ENCODE assay signal across 12 cellular contexts in genomic region chr4:14165253-14165942, GRCh38.
DNase-seq lines count a peak whose midpoint lies in the region; ATAC-seq and TF ChIP-seq lines count a peak whose summit lies in the region.
"Had no signal": no experiment of that assay in that cellular context is flagged by ENCODE, and none has a peak within 500 bp of the region (broad histone marks: within the 10 kb centered on the region; RNA-seq: fewer than 3 reads in every experiment).

No MANE protein-coding gene starts in this region.

- H2AFZ ChIP-seq in PC-3 (ENCODE audit: low read length): no peak overlapping the region

- no peak for DNase-seq in effector memory CD8-positive, alpha-beta T cell
- no peak for DNase-seq in GF-D8 (lab: John Stamatoyannopoulos, UW)
- DNase-seq in MG63: no peak
- DNase-seq in PC-3: no peak
- no peak for DNase-seq in posterior vena cava (ENCODE audit: low spot score)
- DNase-seq: activated naive CD4-positive, alpha-beta T cell treated with anti-CD3 and anti-CD28 coated beads, Interleukin-2, amount 10 ng/mL, durations not matched to agents 7 days and 5 days; erythroblast; stimulated activated CD4-positive, alpha-beta T cell treated with anti-CD3 and anti-CD28 coated beads, Interleukin-4, amount 100 ng/mL, for 1 hour had no signal

- H3K27me3 Mint-ChIP-seq in effector memory CD8-positive, alpha-beta T cell: peaks cover 0 to 5% of the 10 kb centered on the region in 2 donors
- H3K27me3 Mint-ChIP-seq: activated naive CD4-positive, alpha-beta T cell treated with anti-CD3 and anti-CD28 coated beads, Interleukin-2, amount 10 ng/mL, durations not matched to agents 7 days and 5 days had no signal

- H3K4me2 ChIP-seq in PC-3 (ENCODE audit: low read length): no peak overlapping the region

- H3K27me3 ChIP-seq in MG63 (no peaks in the 10 kb centered on the region), PC-3 (ENCODE audit: low read length) (no peaks in the 10 kb centered on the region)

- no TSS peak for BruUV-seq in PC-3 (replicated peaks; lab: Mats Ljungman, UMichigan)

- H3K9me3 ChIP-seq in MG63 (no peaks in the 10 kb centered on the region), PC-3 (ENCODE audit: low read length) (no peaks in the 10 kb centered on the region)

- H4K20me1 ChIP-seq in PC-3 (ENCODE audit: low read length): no peaks in the 10 kb centered on the region

- no peaks in the 10 kb centered on the region for H3K36me3 Mint-ChIP-seq in effector memory CD8-positive, alpha-beta T cell (ENCODE audit: insufficient read depth)
- H3K36me3 Mint-ChIP-seq: activated naive CD4-positive, alpha-beta T cell treated with anti-CD3 and anti-CD28 coated beads, Interleukin-2, amount 10 ng/mL, durations not matched to agents 7 days and 5 days had no signal

- H3K4me3 ChIP-seq in MG63 (no peak overlapping the region), PC-3 (ENCODE audit: low read length) (no peak overlapping the region)
- H3K4me3 ChIP-seq: SK-N-MC had no signal

- ATAC-seq in GM18499 (IDR thresholded peaks at IDR 0.05; ENCODE audit: insufficient read depth, unreplicated experiment) (peak; percentile 100), GM21381 (IDR thresholded peaks at IDR 0.05; ENCODE audit: unreplicated experiment) (peak; percentile 99), HG03139 (IDR thresholded peaks at IDR 0.05; ENCODE audit: unreplicated experiment) (peak; percentile 98), PC-3 (no peak)
- peak; percentile 42 for ATAC-seq in effector memory CD8-positive, alpha-beta T cell (replicated peaks)

- H3K9me2 ChIP-seq in PC-3 (replicated peaks; ENCODE audit: low read length): no peaks in the 10 kb centered on the region

- H3K36me3 ChIP-seq in MG63 (no peaks in the 10 kb centered on the region), PC-3 (ENCODE audit: low read depth, low read length) (no peaks in the 10 kb centered on the region)

- H3K9ac ChIP-seq in PC-3 (ENCODE audit: low read length): no peak overlapping the region

- peaks cover 27% of the 10 kb centered on the region for H3K4me1 ChIP-seq in PC-3 (ENCODE audit: insufficient read depth, low read length)

- no peaks in the 10 kb centered on the region for H3K9me3 Mint-ChIP-seq in effector memory CD8-positive, alpha-beta T cell
- H3K9me3 Mint-ChIP-seq: activated naive CD4-positive, alpha-beta T cell treated with anti-CD3 and anti-CD28 coated beads, Interleukin-2, amount 10 ng/mL, durations not matched to agents 7 days and 5 days had no signal

- no peak overlapping the region for H3K27ac Mint-ChIP-seq in effector memory CD8-positive, alpha-beta T cell
- H3K27ac Mint-ChIP-seq: activated naive CD4-positive, alpha-beta T cell treated with anti-CD3 and anti-CD28 coated beads, Interleukin-2, amount 10 ng/mL, durations not matched to agents 7 days and 5 days had no signal

- peaks cover 7% of the 10 kb centered on the region for H3F3A ChIP-seq in PC-3 (ENCODE audit: low read length, unreplicated experiment)

- POLR2A ChIA-PET in PC-3 (lab: Charles Lee; ENCODE audit: unreplicated experiment): no interaction called here

- H3K4me1 Mint-ChIP-seq in effector memory CD8-positive, alpha-beta T cell (ENCODE audit: low read depth in 2 of 2): no peaks in the 10 kb centered on the region
- H3K4me1 Mint-ChIP-seq: activated naive CD4-positive, alpha-beta T cell treated with anti-CD3 and anti-CD28 coated beads, Interleukin-2, amount 10 ng/mL, durations not matched to agents 7 days and 5 days had no signal

- intact Hi-C loops in PC-3 (cut with micrococcal nuclease): no loop called here
- intact Hi-C loops in posterior vena cava (cut with DNase I): no loop called here

- TF ChIP-seq CTCF in PC-3 (conservative IDR thresholded peaks at IDR 0.05; ENCODE audit: low read depth, low read length): no peak

- CTCF ChIA-PET in PC-3 (lab: Charles Lee): no interaction called here

- H3K4me3 Mint-ChIP-seq in effector memory CD8-positive, alpha-beta T cell: no peak overlapping the region
- H3K4me3 Mint-ChIP-seq: activated naive CD4-positive, alpha-beta T cell treated with anti-CD3 and anti-CD28 coated beads, Interleukin-2, amount 10 ng/mL, durations not matched to agents 7 days and 5 days had no signal

- H3K27ac ChIP-seq in PC-3 (ENCODE audit: low read length): no peak overlapping the region
- H3K27ac ChIP-seq: SK-N-MC had no signal

- H3K79me2 ChIP-seq in PC-3 (ENCODE audit: low read length): no peaks in the 10 kb centered on the region
